8 cellular contexts compared by ENCODE assay signal in genomic region chr18:67417864-67418523, GRCh38.
A peak's percentile ranks its signal among the peaks of the same experiment; 100 is the strongest.
DNase-seq lines count a peak whose midpoint lies in the region; ATAC-seq and TF ChIP-seq lines count a peak whose summit lies in the region.

No MANE protein-coding gene starts in this region.

- H3K36me3 ChIP-seq in brain microvascular endothelial cell (replicated peaks): no peaks in the 10 kb centered on the region

- in situ Hi-C loops in brain microvascular endothelial cell (cut with HindIII; ENCODE audit: low pct_ligation_motif_present, low sequenced_read_pairs): no loop called here

- peak; percentile 85 for ATAC-seq in HG02973 (IDR thresholded peaks at IDR 0.05; ENCODE audit: unreplicated experiment)

- no peaks in the 10 kb centered on the region for H3K27me3 ChIP-seq in brain microvascular endothelial cell (replicated peaks)

- no peak for TF ChIP-seq CTCF in brain microvascular endothelial cell (IDR thresholded peaks at IDR 0.05; ENCODE audit: low read depth, low read length, missing control alignments)

- H3K4me3 ChIP-seq in brain microvascular endothelial cell (ENCODE audit: low read depth, low read length): no peak overlapping the region

- DNase-seq in stimulated activated CD4-positive, alpha-beta T cell treated with anti-CD3 and anti-CD28 coated beads, Interleukin-12 subunit alpha, Interleukin-12 subunit beta, amount 100 ng/mL, for 48 hours (ENCODE audit: low read depth in 2 of 3, low spot score in 1 of 3): peak in 2 of 3 donors; percentile 1 to 20
- DNase-seq in stimulated activated CD4-positive, alpha-beta T cell treated with anti-CD3 and anti-CD28 coated beads, Interleukin-4, amount 100 ng/mL, for 1 hour: no peak
- DNase-seq in NCI-H526 treated with DMSO at 0.1 percent for 48 hours (lab: John Stamatoyannopoulos, UW): peak; percentile 7
- DNase-seq in brain microvascular endothelial cell: peak; percentile 57
- DNase-seq in mucosa of gallbladder (ENCODE audit: low spot score): peak; percentile 14
- no peak for DNase-seq in midbrain (lab: John Stamatoyannopoulos, UW)
- DNase-seq in NCI-H1105 treated with DMSO at 0.1 percent for 48 hours (lab: John Stamatoyannopoulos, UW): no peak

- H3K27ac ChIP-seq in brain microvascular endothelial cell: peak overlapping the region; percentile 40

Comparison
In these comparisons a context has a peak if more than half of its experiments do, and no peak if none do; other contexts are left out.
1. DNase-seq: peak in stimulated activated CD4-positive, alpha-beta T cell treated with anti-CD3 and anti-CD28 coated beads, Interleukin-12 subunit alpha, Interleukin-12 subunit beta, amount 100 ng/mL, for 48 hours (2 of 3), NCI-H526 treated with DMSO at 0.1 percent for 48 hours (single experiment), brain microvascular endothelial cell (single experiment) and mucosa of gallbladder (single experiment); none in stimulated activated CD4-positive, alpha-beta T cell treated with anti-CD3 and anti-CD28 coated beads, Interleukin-4, amount 100 ng/mL, for 1 hour (single experiment), midbrain (single experiment) and NCI-H1105 treated with DMSO at 0.1 percent for 48 hours (single experiment).